In the genomic region with DNA sequence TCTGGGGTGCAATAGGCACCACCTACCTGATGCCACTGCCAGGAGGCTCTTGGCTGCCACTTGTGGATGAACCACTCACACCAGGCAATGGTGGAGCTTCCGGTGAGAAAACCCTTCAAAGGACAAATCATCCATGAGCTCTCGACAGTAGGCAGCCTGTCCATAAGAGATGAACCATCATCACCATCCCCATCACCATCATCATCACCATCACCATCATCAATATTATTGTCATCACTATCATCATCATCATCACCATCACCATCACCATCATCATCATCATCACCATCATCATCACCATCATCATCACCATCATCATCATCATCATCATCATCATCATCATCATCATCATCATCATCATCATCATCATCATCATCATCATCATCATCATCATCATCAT, we compare ENCODE assay signal across 16 cellular contexts. TPM values are rescaled to one million over a fixed set of nuclear protein-coding genes. Genes with fewer than 3 reads are reported as not detected.
DNase-seq lines count a peak whose midpoint lies in the region; ATAC-seq, FAIRE-seq and TF ChIP-seq lines count a peak whose summit lies in the region.
"Not testable (repeated sequence)": the region's sequence is repeated elsewhere in the genome, so short reads cannot be mapped to it uniquely, and the experiment has no call there.
"Had no signal": no experiment of that assay in that cellular context is flagged by ENCODE, and none has a peak within 500 bp of the region (broad histone marks: within the 10 kb centered on the region; RNA-seq: fewer than 3 reads in every experiment).

No MANE protein-coding gene starts in this region.

- H3K9me3 Mint-ChIP-seq in activated naive CD4-positive, alpha-beta T cell treated with anti-CD3 and anti-CD28 coated beads, Interleukin-2, amount 50 U/mL, for 24 hours; endothelial cell (ENCODE audit: unreplicated experiment): not testable (repeated sequence)

- FAIRE-seq in HTR-8/SVneo (lab: Jason Lieb, UNC) (peak; percentile 76), urothelium cell line (lab: Jason Lieb, UNC) (peak; percentile 59)

- H2AK9ac ChIP-seq in IMR-90 (replicated peaks; ENCODE audit: low read depth, low read length, poor library complexity), result not testable (repeated sequence)

- dilution Hi-C loops in IMR-90 (cut with HindIII; ENCODE audit: low sequenced_read_pairs, unreplicated experiment), result not testable (repeated sequence)

- H4K20me1 ChIP-seq in IMR-90 (ENCODE audit: insufficient read depth, low read length), result not testable (repeated sequence)

- not testable (repeated sequence) for H4K8ac ChIP-seq in IMR-90 (ENCODE audit: low read depth in 2 of 2, low read length in 2 of 2); mesendoderm (ENCODE audit: low read depth, low read length); neuronal stem cell (ENCODE audit: low read depth, low read length)

- not testable (repeated sequence) for ATAC-seq in IMR-90 (ENCODE audit: low read depth)

- not testable (repeated sequence) for H4K5ac ChIP-seq in IMR-90 (ENCODE audit: low read depth, low read length); mesendoderm (ENCODE audit: low read length)

- not testable (repeated sequence) for H3K56ac ChIP-seq in IMR-90 (ENCODE audit: extremely low read depth, insufficient read depth, low read length); mesendoderm (ENCODE audit: low read length)

- intact Hi-C loops in IMR-90 (cut with micrococcal nuclease), result not testable (repeated sequence)

- H3K18ac ChIP-seq in IMR-90 (ENCODE audit: low read depth, low read length); mesendoderm (ENCODE audit: low read length); neuronal stem cell (ENCODE audit: low read length): not testable (repeated sequence)

- not testable (repeated sequence) for H2AK5ac ChIP-seq in IMR-90 (ENCODE audit: low read depth, low read length)
- H2AK5ac ChIP-seq in mesendoderm (ENCODE audit: low read length) (peak overlapping the region; percentile 48), neuronal stem cell (ENCODE audit: low read depth, low read length) (peak overlapping the region; percentile 24)

- not testable (repeated sequence) for H3K4me3 Mint-ChIP-seq in activated naive CD4-positive, alpha-beta T cell treated with anti-CD3 and anti-CD28 coated beads, Interleukin-2, amount 50 U/mL, for 24 hours
- H3K4me3 Mint-ChIP-seq in endothelial cell (ENCODE audit: unreplicated experiment), result peak overlapping the region; percentile 10

- H3K27ac Mint-ChIP-seq in activated naive CD4-positive, alpha-beta T cell treated with anti-CD3 and anti-CD28 coated beads, Interleukin-2, amount 50 U/mL, for 24 hours, result peak overlapping the region; percentile 0
- H3K27ac Mint-ChIP-seq in endothelial cell (ENCODE audit: unreplicated experiment), result peak overlapping the region; percentile 28

- not testable (repeated sequence) for H3K79me1 ChIP-seq in IMR-90 (ENCODE audit: low read depth in 1 of 2, low read length in 2 of 2); mesendoderm (ENCODE audit: low read length); neuronal stem cell (ENCODE audit: low read depth, low read length)

- not testable (repeated sequence) for DNase-seq in HTR-8/SVneo (ENCODE audit: insufficient read length, low spot score); IMR-90; endothelial cell (ENCODE audit: low spot score); mesendoderm; neuronal stem cell (ENCODE audit: low spot score); urothelium cell line (ENCODE audit: low spot score)

- not testable (repeated sequence) for TF ChIP-seq RAD21 in IMR-90 (IDR thresholded peaks at IDR 0.05; ENCODE audit: low read length)

- H3K4me2 ChIP-seq in IMR-90 (ENCODE audit: low read depth, low read length); mesendoderm (ENCODE audit: low read length); neuronal stem cell (ENCODE audit: insufficient read depth, low read length, poor library complexity, severe bottlenecking): not testable (repeated sequence)

- H3K4me1 ChIP-seq in IMR-90 (ENCODE audit: control insufficient read depth, insufficient read depth, low read length); mesendoderm (ENCODE audit: control insufficient read depth, low read depth, low read length): not testable (repeated sequence)
- H3K4me1 ChIP-seq in neuronal stem cell (ENCODE audit: control insufficient read depth in 2 of 2, insufficient read depth in 1 of 2, low read depth in 1 of 2, low read length in 2 of 2), result peaks cover 4 to 14% of the 10 kb centered on the region in 2 donors

- H3K4me3 ChIP-seq in IMR-90 (ENCODE audit: insufficient read depth, low read depth, low read length); mesendoderm (ENCODE audit: low read length); neuronal stem cell (ENCODE audit: low read length in 2 of 2): not testable (repeated sequence)

- not testable (repeated sequence) for TF ChIP-seq POLR2A in IMR-90 (IDR thresholded peaks at IDR 0.05; ENCODE audit: low read depth, low read length)

- H2BK120ac ChIP-seq in IMR-90 (ENCODE audit: low read depth, low read length); neuronal stem cell (ENCODE audit: low read depth, low read length): not testable (repeated sequence)
- peak overlapping the region; percentile 18 for H2BK120ac ChIP-seq in mesendoderm (ENCODE audit: low read depth, low read length)

- not testable (repeated sequence) for H3K79me2 ChIP-seq in mesendoderm (ENCODE audit: control insufficient read depth, insufficient read depth, low read length)

- not testable (repeated sequence) for H2BK15ac ChIP-seq in IMR-90 (ENCODE audit: low read depth, low read length); mesendoderm (replicated peaks; ENCODE audit: low read depth); neuronal stem cell (ENCODE audit: low read length)

- not testable (repeated sequence) for H3K4ac ChIP-seq in IMR-90 (ENCODE audit: low read depth, low read length); mesendoderm (ENCODE audit: low read depth, low read length); neuronal stem cell (ENCODE audit: low read length)

- H3K27me3 Mint-ChIP-seq in activated naive CD4-positive, alpha-beta T cell treated with anti-CD3 and anti-CD28 coated beads, Interleukin-2, amount 50 U/mL, for 24 hours; endothelial cell (ENCODE audit: unreplicated experiment): not testable (repeated sequence)

- in situ Hi-C loops in IMR-90 (cut with MboI; ENCODE audit: low sequenced_read_pairs), result not testable (repeated sequence)

- H2BK20ac ChIP-seq in IMR-90 (ENCODE audit: low read depth, low read length), result not testable (repeated sequence)

- H3K9ac ChIP-seq in IMR-90 (ENCODE audit: low read depth, low read length); mesendoderm (ENCODE audit: low read length); neuronal stem cell (ENCODE audit: low read depth, low read length, poor library complexity): not testable (repeated sequence)

- peaks cover 14% of the 10 kb centered on the region for H3K27me3 ChIP-seq in IMR-90 (ENCODE audit: control insufficient read depth, insufficient read depth, low read length)
- not testable (repeated sequence) for H3K27me3 ChIP-seq in mesendoderm (ENCODE audit: insufficient read depth, low read length, poor library complexity); neuronal stem cell (ENCODE audit: control insufficient read depth in 3 of 3, insufficient read depth in 3 of 3, low read depth in 1 of 3, low read length in 3 of 3)

- H3K23ac ChIP-seq in IMR-90 (ENCODE audit: low read depth, low read length); mesendoderm (ENCODE audit: low read length); neuronal stem cell (ENCODE audit: low read depth, low read length, poor library complexity): not testable (repeated sequence)

- H3K36me3 Mint-ChIP-seq in activated naive CD4-positive, alpha-beta T cell treated with anti-CD3 and anti-CD28 coated beads, Interleukin-2, amount 50 U/mL, for 24 hours; endothelial cell (ENCODE audit: low read depth, unreplicated experiment): not testable (repeated sequence)

- not testable (repeated sequence) for H3K36me3 ChIP-seq in IMR-90 (ENCODE audit: control insufficient read depth, insufficient read depth, low read length); mesendoderm (ENCODE audit: control insufficient read depth, insufficient read depth, low read length); neuronal stem cell (replicated peaks in 1 of 2; ENCODE audit: control insufficient read depth in 2 of 2, insufficient read depth in 2 of 2, low read length in 2 of 2)

- H2AFZ ChIP-seq in IMR-90 (replicated peaks; ENCODE audit: low read length, poor library complexity), result peak overlapping the region; percentile 26
- H2AFZ ChIP-seq in neuronal stem cell (ENCODE audit: low read length), result not testable (repeated sequence)

- not testable (repeated sequence) for H3K27ac ChIP-seq in IMR-90 (ENCODE audit: insufficient read depth, low read length); mesendoderm (ENCODE audit: low read depth, low read length); neuronal stem cell (replicated peaks; ENCODE audit: low read length)

- not testable (repeated sequence) for H3K14ac ChIP-seq in IMR-90 (replicated peaks; ENCODE audit: low read depth, low read length); neuronal stem cell (ENCODE audit: low read length)

- H3K9me3 ChIP-seq in IMR-90 (ENCODE audit: control insufficient read depth, insufficient read depth, low read length); neuronal stem cell (replicated peaks in 1 of 2; ENCODE audit: control insufficient read depth in 2 of 2, insufficient read depth in 1 of 2, low read depth in 1 of 2, low read length in 2 of 2): not testable (repeated sequence)

- POLR2A ChIA-PET in IMR-90 (lab: Charles Lee; ENCODE audit: unreplicated experiment), result not testable (repeated sequence)

- 92% methylated on average over 2 of the region's 2 CpGs; no CpG with 5 or more reads in 1 of the 2 experiments for whole genome bisulfite sequencing in IMR-90 (ENCODE audit: extremely low coverage in 2 of 2, insufficient read length in 1 of 2), 2 experiments
- WGBS in mesendoderm (ENCODE audit: extremely low coverage, insufficient coverage, low lambda C conversion rate), result no CpG with 5 or more reads among the region's 2 CpGs
- WGBS in neuronal stem cell (ENCODE audit: extremely low coverage in 2 of 2, insufficient read length in 2 of 2, insufficient replicate concordance in 1 of 2), 2 donors, result no CpG with 5 or more reads among the region's 2 CpGs

- H3K9me1 ChIP-seq in IMR-90 (ENCODE audit: insufficient read depth, low read length), result not testable (repeated sequence)

- CTCF ChIA-PET in IMR-90 (lab: Yijun Ruan, JAX), result interaction anchor here (0.5 kb wide), 1 partner anchor 15 kb away, joined by 3 read pairs; no protein-coding TSS in a partner anchor

- not testable (repeated sequence) for H2BK12ac ChIP-seq in neuronal stem cell (ENCODE audit: low read length)

- not testable (repeated sequence) for H3K4me1 Mint-ChIP-seq in activated naive CD4-positive, alpha-beta T cell treated with anti-CD3 and anti-CD28 coated beads, Interleukin-2, amount 50 U/mL, for 24 hours; endothelial cell (ENCODE audit: unreplicated experiment)

- not testable (repeated sequence) for TF ChIP-seq CTCF in IMR-90 (conservative IDR thresholded peaks at IDR 0.05; ENCODE audit: low read depth, low read length); endothelial cell (IDR thresholded peaks at IDR 0.05; ENCODE audit: unreplicated experiment)

- H4K91ac ChIP-seq in IMR-90 (ENCODE audit: insufficient read depth, low read depth, low read length); neuronal stem cell (ENCODE audit: low read depth, low read length, poor library complexity): not testable (repeated sequence)

- not testable (repeated sequence) for H2BK5ac ChIP-seq in IMR-90 (ENCODE audit: low read depth, low read length, poor library complexity, severe bottlenecking); mesendoderm (ENCODE audit: low read length); neuronal stem cell (ENCODE audit: low read length)

- not testable (repeated sequence) for BruUV-seq in IMR-90 (replicated peaks; lab: Mats Ljungman, UMichigan)

RNA-seq across cellular contexts. Expression of gene TEX44, which starts 14.0 kb away (rescaled TPM):
- total RNA-seq in IMR-90 (2012; rRNA removed) (not detected in 2 replicates), endothelial cell (ENCODE audit: unreplicated experiment) (not detected)
- polyA plus RNA-seq in IMR-90 (2012; rRNA removed), result not detected in 2 replicates
- polyA plus RNA-seq in IMR-90 (2012; cell fraction: cytosol; rRNA removed), result not detected in 2 replicates
- polyA plus RNA-seq in IMR-90 (2012; cell fraction: nucleus; rRNA removed; ENCODE audit: low replicate concordance), result not detected in 2 replicates
- not detected for polyA plus RNA-seq in mesendoderm (2013, experiment 1 of 2)
- not detected for polyA plus RNA-seq in mesendoderm (2013, experiment 2 of 2)
- polyA plus RNA-seq in neuronal stem cell (2013, experiment 1 of 2), result not detected
- polyA plus RNA-seq in neuronal stem cell (2013, experiment 2 of 2), result not detected
- total RNA-seq: A673; CD4-positive, alpha-beta memory T cell; CD4-positive, CD25-positive, alpha-beta regulatory T cell; CD8-positive, alpha-beta memory T cell; Daoy; G401; GM12878 had no signal
- polyA plus RNA-seq: AG04450; CD14-positive monocyte; CD4-positive, alpha-beta memory T cell; CD4-positive, CD25-positive, alpha-beta regulatory T cell; CD8-positive, alpha-beta memory T cell; GM12878 had no signal

RNA-seq across cellular contexts. Expression of gene NMUR1, which starts 48.4 kb away (rescaled TPM):
- total RNA-seq in IMR-90 (2012; rRNA removed) (not detected in 2 replicates), endothelial cell (ENCODE audit: unreplicated experiment) (not detected)
- not detected in 2 replicates for polyA plus RNA-seq in IMR-90 (2012; rRNA removed)
- polyA plus RNA-seq in IMR-90 (2012; cell fraction: cytosol; rRNA removed), result not detected in 2 replicates
- polyA plus RNA-seq in IMR-90 (2012; cell fraction: nucleus; rRNA removed; ENCODE audit: low replicate concordance), result not detected in 2 replicates
- polyA plus RNA-seq in mesendoderm (2013, experiment 1 of 2), result 0.15 TPM
- 0.20 TPM for polyA plus RNA-seq in mesendoderm (2013, experiment 2 of 2)
- polyA plus RNA-seq in neuronal stem cell (2013, experiment 1 of 2), result 0.28 TPM
- 0.29 TPM for polyA plus RNA-seq in neuronal stem cell (2013, experiment 2 of 2)
- total RNA-seq: A673; CD4-positive, alpha-beta memory T cell; Daoy; G401 had no signal
- polyA plus RNA-seq: AG04450, CD14-positive monocyte had no signal
